ENCODE assay signal across 13 cellular contexts in genomic region chr1:23475134-23475628, GRCh38. TPM values are rescaled to one million over a fixed set of nuclear protein-coding genes. Genes with fewer than 3 reads are reported as not detected.
DNase-seq lines count a peak whose midpoint lies in the region; ATAC-seq and TF ChIP-seq lines count a peak whose summit lies in the region.
"Had no signal": no experiment of that assay in that cellular context is flagged by ENCODE, and none has a peak within 500 bp of the region (broad histone marks: within the 10 kb centered on the region; RNA-seq: fewer than 3 reads in every experiment).

No MANE protein-coding gene starts in this region.

- CTCF ChIA-PET in HEK293T (lab: Yijun Ruan, JAX): interaction anchor here (0.6 kb wide), 1 partner anchor 64 kb away, joined by 3 read pairs; no protein-coding TSS in a partner anchor
- CTCF ChIA-PET in activated CD8-positive, alpha-beta T cell treated with anti-CD3 and anti-CD28 coated beads for 36 hours (lab: Charles Lee): interaction anchor here (1.0 kb wide), 1 partner anchor 22 kb away, joined by 3 read pairs; no protein-coding TSS in a partner anchor

- peaks cover 53% of the 10 kb centered on the region for H3K4me1 Mint-ChIP-seq in chondrocyte (ENCODE audit: low read depth)
- no peaks in the 10 kb centered on the region for H3K4me1 Mint-ChIP-seq in activated CD8-positive, alpha-beta T cell treated with anti-CD3 and anti-CD28 coated beads for 36 hours (ENCODE audit: low read depth)
- H3K4me1 Mint-ChIP-seq in stimulated activated effector memory CD8-positive, alpha-beta T cell treated with anti-CD3 and anti-CD28 coated beads, Interleukin-12 subunit alpha, Interleukin-12 subunit beta, amount 100 ng/mL, for 72 hours: no peaks in the 10 kb centered on the region

- H3K27ac Mint-ChIP-seq in chondrocyte (ENCODE audit: unreplicated experiment): peak overlapping the region; percentile 85
- no peak overlapping the region for H3K27ac Mint-ChIP-seq in activated CD8-positive, alpha-beta T cell treated with anti-CD3 and anti-CD28 coated beads for 36 hours
- no peak overlapping the region for H3K27ac Mint-ChIP-seq in stimulated activated effector memory CD8-positive, alpha-beta T cell treated with anti-CD3 and anti-CD28 coated beads, Interleukin-12 subunit alpha, Interleukin-12 subunit beta, amount 100 ng/mL, for 72 hours

- no peak overlapping the region for H3K4me3 ChIP-seq in AG10803 (ENCODE audit: low read length)
- H3K4me3 ChIP-seq: mucosa of descending colon, tibial artery had no signal

- H3K36me3 Mint-ChIP-seq in chondrocyte (ENCODE audit: low read depth): peaks cover 2% of the 10 kb centered on the region
- H3K36me3 Mint-ChIP-seq in activated CD8-positive, alpha-beta T cell treated with anti-CD3 and anti-CD28 coated beads for 36 hours (ENCODE audit: low read depth): no peaks in the 10 kb centered on the region
- H3K36me3 Mint-ChIP-seq in stimulated activated effector memory CD8-positive, alpha-beta T cell treated with anti-CD3 and anti-CD28 coated beads, Interleukin-12 subunit alpha, Interleukin-12 subunit beta, amount 100 ng/mL, for 72 hours: no peaks in the 10 kb centered on the region

- intact Hi-C loops in activated CD8-positive, alpha-beta T cell treated with anti-CD3 and anti-CD28 coated beads for 36 hours (cut with micrococcal nuclease): no loop called here

- POLR2A ChIA-PET in HEK293T (lab: Yijun Ruan, JAX): interaction anchor here (1.1 kb wide), 1 partner anchor 9 kb away, joined by 5 read pairs; the partner anchor contains the start of gene ASAP3
- POLR2A ChIA-PET in activated CD8-positive, alpha-beta T cell treated with anti-CD3 and anti-CD28 coated beads for 36 hours (lab: Charles Lee): interaction anchor here (0.6 to 0.8 kb wide), 2 partner anchors 9 to 134 kb away, joined by 3 read pairs; no protein-coding TSS in a partner anchor

- peak; percentile 90 for DNase-seq in AG10803 (ENCODE audit: low read depth)
- DNase-seq in NCI-H1694 (lab: John Stamatoyannopoulos, UW): peak; percentile 48
- DNase-seq in chondrocyte (ENCODE audit: low spot score): no peak
- DNase-seq in middle frontal gyrus (ENCODE audit: extremely low spot score, low spot score): peak; percentile 52
- DNase-seq in HEK293T (ENCODE audit: extremely low spot score): no peak
- no peak for DNase-seq in activated CD8-positive, alpha-beta T cell treated with anti-CD3 and anti-CD28 coated beads for 36 hours
- DNase-seq in stimulated activated effector memory CD8-positive, alpha-beta T cell treated with anti-CD3 and anti-CD28 coated beads, Interleukin-12 subunit alpha, Interleukin-12 subunit beta, amount 100 ng/mL, for 72 hours (ENCODE audit: low spot score in 2 of 2): no peak
- DNase-seq: DND-41, KBM-7, mucosa of descending colon, NCI-H524 treated with DMSO at 0.1 percent for 48 hours, tibial artery had no signal

- ATAC-seq in activated CD8-positive, alpha-beta T cell treated with anti-CD3 and anti-CD28 coated beads for 36 hours: no peak
- no peak for ATAC-seq in stimulated activated effector memory CD8-positive, alpha-beta T cell treated with anti-CD3 and anti-CD28 coated beads, Interleukin-12 subunit alpha, Interleukin-12 subunit beta, amount 100 ng/mL, for 72 hours
- ATAC-seq in HG02981 (IDR thresholded peaks at IDR 0.05; ENCODE audit: unreplicated experiment): no peak
- ATAC-seq: mucosa of descending colon had no signal

- TF ChIP-seq CTCF in AG10803 (conservative IDR thresholded peaks at IDR 0.05; ENCODE audit: low read length): no peak
- no peak for TF ChIP-seq CTCF in chondrocyte (IDR thresholded peaks at IDR 0.05)
- TF ChIP-seq CTCF in activated CD8-positive, alpha-beta T cell treated with anti-CD3 and anti-CD28 coated beads for 36 hours (IDR thresholded peaks at IDR 0.05): no peak

- no peak overlapping the region for H3K4me3 Mint-ChIP-seq in chondrocyte (ENCODE audit: unreplicated experiment)
- no peak overlapping the region for H3K4me3 Mint-ChIP-seq in activated CD8-positive, alpha-beta T cell treated with anti-CD3 and anti-CD28 coated beads for 36 hours
- no peak overlapping the region for H3K4me3 Mint-ChIP-seq in stimulated activated effector memory CD8-positive, alpha-beta T cell treated with anti-CD3 and anti-CD28 coated beads, Interleukin-12 subunit alpha, Interleukin-12 subunit beta, amount 100 ng/mL, for 72 hours

- no peaks in the 10 kb centered on the region for H3K27me3 Mint-ChIP-seq in chondrocyte (ENCODE audit: low read depth)
- peaks cover 2% of the 10 kb centered on the region for H3K27me3 Mint-ChIP-seq in activated CD8-positive, alpha-beta T cell treated with anti-CD3 and anti-CD28 coated beads for 36 hours

- no peaks in the 10 kb centered on the region for H3K9me3 Mint-ChIP-seq in chondrocyte (ENCODE audit: low read depth)
- no peaks in the 10 kb centered on the region for H3K9me3 Mint-ChIP-seq in activated CD8-positive, alpha-beta T cell treated with anti-CD3 and anti-CD28 coated beads for 36 hours
- no peaks in the 10 kb centered on the region for H3K9me3 Mint-ChIP-seq in stimulated activated effector memory CD8-positive, alpha-beta T cell treated with anti-CD3 and anti-CD28 coated beads, Interleukin-12 subunit alpha, Interleukin-12 subunit beta, amount 100 ng/mL, for 72 hours

TF ChIP-seq in HEK293T, 16 proteins besides CTCF, POLR2A, EP300 and RAD21:
- TF ChIP-seq LEF1 (IDR thresholded peaks at IDR 0.05; ENCODE audit: borderline replicate concordance) (no peak), L3MBTL2 (conservative IDR thresholded peaks at IDR 0.05) (no peak), ELF4 (IDR thresholded peaks at IDR 0.05) (no peak), ZNF384 (IDR thresholded peaks at IDR 0.05) (no peak), FOXK2 (IDR thresholded peaks at IDR 0.05) (no peak), CTBP1 (IDR thresholded peaks at IDR 0.05; ENCODE audit: borderline replicate concordance) (no peak), SUZ12 (IDR thresholded peaks at IDR 0.05) (no peak), HDGF (IDR thresholded peaks at IDR 0.05; ENCODE audit: borderline replicate concordance) (no peak), TARDBP (IDR thresholded peaks at IDR 0.05) (no peak), ARNT (IDR thresholded peaks at IDR 0.05) (no peak), PKNOX1 (IDR thresholded peaks at IDR 0.05) (no peak), SP1 (IDR thresholded peaks at IDR 0.05) (no peak)
TF ChIP-seq in HEK293T: peak in this region for 0.

RNA-seq across cellular contexts. Expression of gene ASAP3, which starts 8.8 kb away (rescaled TPM):
- 21.9 to 30.8 TPM (median 27.6 TPM) in 3 replicates for total RNA-seq in chondrocyte
- total RNA-seq in activated CD8-positive, alpha-beta T cell treated with anti-CD3 and anti-CD28 coated beads for 36 hours: under 1 TPM; 0.29 to 0.74 TPM

RNA-seq across cellular contexts. Expression of gene TCEA3, which starts 50.6 kb away (rescaled TPM):
- 15.7 to 17.8 TPM (median 16.9 TPM) in 3 replicates for total RNA-seq in chondrocyte
- total RNA-seq in activated CD8-positive, alpha-beta T cell treated with anti-CD3 and anti-CD28 coated beads for 36 hours: 1 to 10 TPM; 7.0 to 8.3 TPM

RNA-seq across cellular contexts. Expression of gene E2F2, which starts 55.9 kb away (rescaled TPM):
- 0.72 to 4.3 TPM (median 0.87 TPM) in 3 replicates for total RNA-seq in chondrocyte
- 10 to 100 TPM; 23.7 to 25.3 TPM for total RNA-seq in activated CD8-positive, alpha-beta T cell treated with anti-CD3 and anti-CD28 coated beads for 36 hours

Comparison
In these comparisons a context has a peak if more than half of its experiments do, and no peak if none do; other contexts are left out.
1. DNase-seq: peak in AG10803 (single experiment), NCI-H1694 (single experiment) and middle frontal gyrus (single experiment); none in chondrocyte (single experiment), HEK293T (single experiment), activated CD8-positive, alpha-beta T cell treated with anti-CD3 and anti-CD28 coated beads for 36 hours (single experiment) and stimulated activated effector memory CD8-positive, alpha-beta T cell treated with anti-CD3 and anti-CD28 coated beads, Interleukin-12 subunit alpha, Interleukin-12 subunit beta, amount 100 ng/mL, for 72 hours (0 of 2).
2. RNA of gene ASAP3, which starts 8.8 kb away (total RNA-seq): 21.9 to 30.8 TPM in chondrocyte; 0.29 to 0.74 TPM in activated CD8-positive, alpha-beta T cell treated with anti-CD3 and anti-CD28 coated beads for 36 hours; every median in the first group is over 10 times any median in the second.